Comparison of ENCODE assay signal across 10 cellular contexts in the genomic region with DNA sequence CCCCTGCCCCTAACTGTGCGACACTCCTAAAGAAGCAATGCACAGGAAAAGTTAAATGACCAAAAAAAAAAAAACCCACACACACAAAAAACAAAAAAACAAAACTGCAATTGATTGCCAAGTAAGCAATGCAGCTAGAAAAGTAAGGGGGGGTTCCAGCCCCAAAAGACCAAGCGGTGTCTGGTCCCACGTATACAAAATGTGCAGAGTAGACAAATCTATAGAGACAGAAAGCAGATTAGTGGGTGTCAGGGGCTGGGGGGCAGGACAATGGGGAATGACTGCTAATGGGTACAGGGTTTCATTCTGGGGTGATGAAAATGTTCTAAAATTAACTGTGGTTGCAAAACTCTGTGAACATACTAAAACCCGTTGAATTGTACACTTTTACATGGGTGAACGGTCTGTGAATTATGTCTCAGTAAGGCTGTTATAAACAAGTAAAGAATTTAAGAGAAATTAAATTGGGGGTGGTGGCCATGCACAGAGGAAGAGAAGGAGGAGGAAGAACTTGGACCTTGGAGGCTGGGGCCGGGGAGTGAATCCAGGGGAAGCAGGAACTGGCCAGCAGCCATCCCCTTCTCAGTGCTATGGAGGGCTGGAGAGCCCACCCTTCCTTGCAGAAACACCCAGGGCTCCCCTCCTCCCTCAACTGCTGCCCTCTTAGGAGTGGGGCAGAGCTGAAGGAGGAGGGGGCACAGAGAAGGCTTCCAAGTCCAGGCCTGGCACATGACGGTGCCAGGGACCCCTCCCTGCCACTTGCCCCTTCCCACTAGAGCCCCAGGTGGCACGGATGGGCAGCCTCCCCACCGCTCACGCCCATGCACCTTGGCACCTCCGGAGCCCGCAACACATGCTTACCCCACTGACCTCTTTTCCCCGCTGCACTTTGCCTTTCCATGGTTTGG. TPM values are rescaled to one million over a fixed set of nuclear protein-coding genes. Genes with fewer than 3 reads are reported as not detected.
DNase-seq lines count a peak whose midpoint lies in the region; ATAC-seq lines count a peak whose summit lies in the region.
"Had no signal": no experiment of that assay in that cellular context is flagged by ENCODE, and none has a peak within 500 bp of the region (broad histone marks: within the 10 kb centered on the region; RNA-seq: fewer than 3 reads in every experiment).

No MANE protein-coding gene starts in this region.

- no peaks in the 10 kb centered on the region for H3K27me3 ChIP-seq in subcutaneous abdominal adipose tissue (ENCODE audit: control insufficient read depth in 5 of 5, insufficient read depth in 4 of 5, low read length in 5 of 5)

- peaks cover 38% of the 10 kb centered on the region for H3K4me1 Mint-ChIP-seq in T-helper 1 cell treated with Interleukin-12 subunit alpha and Interleukin-12 subunit beta and Interleukin-4 antibody, amounts not matched to agents 30 μg/mL and 1 μg/mL, for 36 hours (ENCODE audit: low read depth)
- peaks cover 42% of the 10 kb centered on the region for H3K4me1 Mint-ChIP-seq in activated T-helper 2 cell treated with anti-CD3 and anti-CD28 coated beads, Interferon-gamma antibody, Interleukin-2, Interleukin-4, amounts not matched to agents 10 μg/mL and 5 μg/mL and 100 μg/mL, durations not matched to agents 14 hours and 24 hours and 36 hours (ENCODE audit: low read depth)
- H3K4me1 Mint-ChIP-seq in immature natural killer cell, result peaks cover 54 to 55% of the 10 kb centered on the region in 2 donors

- peaks cover 0 to 25% (median 7%) of the 10 kb centered on the region in 5 donors for H3K36me3 ChIP-seq in subcutaneous abdominal adipose tissue (ENCODE audit: control insufficient read depth in 5 of 5, insufficient read depth in 5 of 5, low read length in 5 of 5)

- intact Hi-C loops in activated T-helper 2 cell treated with anti-CD3 and anti-CD28 coated beads, Interferon-gamma antibody, Interleukin-2, Interleukin-4, amounts not matched to agents 10 μg/mL and 5 μg/mL and 100 μg/mL, durations not matched to agents 14 hours and 24 hours and 36 hours (cut with micrococcal nuclease), result loop anchor here (5.0 kb wide), 3 partner anchors 47 to 137 kb away; a partner anchor contains a TSS

- H3K9me3 Mint-ChIP-seq in T-helper 1 cell treated with Interleukin-12 subunit alpha and Interleukin-12 subunit beta and Interleukin-4 antibody, amounts not matched to agents 30 μg/mL and 1 μg/mL, for 36 hours, result no peaks in the 10 kb centered on the region
- H3K9me3 Mint-ChIP-seq in activated T-helper 2 cell treated with anti-CD3 and anti-CD28 coated beads, Interferon-gamma antibody, Interleukin-2, Interleukin-4, amounts not matched to agents 10 μg/mL and 5 μg/mL and 100 μg/mL, durations not matched to agents 14 hours and 24 hours and 36 hours, result no peaks in the 10 kb centered on the region
- H3K9me3 Mint-ChIP-seq in immature natural killer cell, result no peaks in the 10 kb centered on the region

- DNase-seq in T-helper 1 cell, result no peak
- no peak for DNase-seq in activated T-helper 2 cell treated with anti-CD3 and anti-CD28 coated beads, Interferon-gamma antibody, Interleukin-2, Interleukin-4, amounts not matched to agents 10 μg/mL and 5 μg/mL and 100 μg/mL, durations not matched to agents 14 hours and 24 hours and 36 hours (ENCODE audit: low spot score)
- no peak for DNase-seq in immature natural killer cell
- no peak for DNase-seq in iPS-NIHi7 (ENCODE audit: extremely low spot score)
- no peak for DNase-seq in T1000 (lab: John Stamatoyannopoulos, UW)
- DNase-seq: ACHN, NCI-H774 had no signal

- no peaks in the 10 kb centered on the region for H3K9me3 ChIP-seq in subcutaneous abdominal adipose tissue (ENCODE audit: control insufficient read depth in 5 of 5, low read length in 5 of 5)

- H3K9ac ChIP-seq in subcutaneous abdominal adipose tissue (ENCODE audit: low read length in 5 of 5), result peak overlapping the region in 2 of 5 donors; percentile 35 to 73

- H3K27me3 Mint-ChIP-seq in T-helper 1 cell treated with Interleukin-12 subunit alpha and Interleukin-12 subunit beta and Interleukin-4 antibody, amounts not matched to agents 30 μg/mL and 1 μg/mL, for 36 hours (ENCODE audit: low read depth), result peaks cover 4% of the 10 kb centered on the region
- no peaks in the 10 kb centered on the region for H3K27me3 Mint-ChIP-seq in activated T-helper 2 cell treated with anti-CD3 and anti-CD28 coated beads, Interferon-gamma antibody, Interleukin-2, Interleukin-4, amounts not matched to agents 10 μg/mL and 5 μg/mL and 100 μg/mL, durations not matched to agents 14 hours and 24 hours and 36 hours (ENCODE audit: low read depth)
- H3K27me3 Mint-ChIP-seq in immature natural killer cell (ENCODE audit: low read depth in 3 of 3), result peaks cover 6 to 13% (median 8%) of the 10 kb centered on the region in 3 donors

- peaks cover 28% of the 10 kb centered on the region for H3K36me3 Mint-ChIP-seq in T-helper 1 cell treated with Interleukin-12 subunit alpha and Interleukin-12 subunit beta and Interleukin-4 antibody, amounts not matched to agents 30 μg/mL and 1 μg/mL, for 36 hours (ENCODE audit: low read depth)
- peaks cover 33% of the 10 kb centered on the region for H3K36me3 Mint-ChIP-seq in activated T-helper 2 cell treated with anti-CD3 and anti-CD28 coated beads, Interferon-gamma antibody, Interleukin-2, Interleukin-4, amounts not matched to agents 10 μg/mL and 5 μg/mL and 100 μg/mL, durations not matched to agents 14 hours and 24 hours and 36 hours (ENCODE audit: low read depth)
- H3K36me3 Mint-ChIP-seq in immature natural killer cell, result peaks cover 4 to 7% (median 7%) of the 10 kb centered on the region in 3 donors

- H3K27ac Mint-ChIP-seq in T-helper 1 cell treated with Interleukin-12 subunit alpha and Interleukin-12 subunit beta and Interleukin-4 antibody, amounts not matched to agents 30 μg/mL and 1 μg/mL, for 36 hours, result peak overlapping the region; percentile 37
- peak overlapping the region; percentile 43 for H3K27ac Mint-ChIP-seq in activated T-helper 2 cell treated with anti-CD3 and anti-CD28 coated beads, Interferon-gamma antibody, Interleukin-2, Interleukin-4, amounts not matched to agents 10 μg/mL and 5 μg/mL and 100 μg/mL, durations not matched to agents 14 hours and 24 hours and 36 hours
- H3K27ac Mint-ChIP-seq in immature natural killer cell, result peak overlapping the region; percentile 81 to 96 (median 90)

- H3K4me1 ChIP-seq in subcutaneous abdominal adipose tissue (ENCODE audit: control insufficient read depth in 5 of 5, insufficient read depth in 5 of 5, low read length in 5 of 5), result peaks cover 0 to 51% (median 33%) of the 10 kb centered on the region in 5 donors

- peak overlapping the region in 4 of 5 donors; percentile 65 to 80 (median 71) for H3K4me3 ChIP-seq in subcutaneous abdominal adipose tissue (ENCODE audit: low read depth in 1 of 5, low read length in 5 of 5)

- ATAC-seq in HG03460 (IDR thresholded peaks at IDR 0.05; ENCODE audit: unreplicated experiment), result no peak

- peak overlapping the region; percentile 58 for H3K4me3 Mint-ChIP-seq in T-helper 1 cell treated with Interleukin-12 subunit alpha and Interleukin-12 subunit beta and Interleukin-4 antibody, amounts not matched to agents 30 μg/mL and 1 μg/mL, for 36 hours
- peak overlapping the region; percentile 38 for H3K4me3 Mint-ChIP-seq in activated T-helper 2 cell treated with anti-CD3 and anti-CD28 coated beads, Interferon-gamma antibody, Interleukin-2, Interleukin-4, amounts not matched to agents 10 μg/mL and 5 μg/mL and 100 μg/mL, durations not matched to agents 14 hours and 24 hours and 36 hours (ENCODE audit: low read depth)
- H3K4me3 Mint-ChIP-seq in immature natural killer cell, result peak overlapping the region; percentile 29 to 82 (median 50)

- H3K27ac ChIP-seq in subcutaneous abdominal adipose tissue (ENCODE audit: low read depth, low read length), result no peak overlapping the region

RNA-seq across cellular contexts. Expression of a gene that starts 45.4 kb away (rescaled TPM):
- 56.2 and 59.3 TPM in 2 replicates for total RNA-seq in activated T-helper 2 cell treated with anti-CD3 and anti-CD28 coated beads, Interferon-gamma antibody, Interleukin-2, Interleukin-4, amounts not matched to agents 10 μg/mL and 5 μg/mL and 100 μg/mL, durations not matched to agents 14 hours and 24 hours and 36 hours
- 10 to 100 TPM in 2 of 3 donors, 1 to 10 TPM in 1; 9.6 to 17.0 (median 10.4) TPM for polyA plus RNA-seq in immature natural killer cell

Comparison
In these comparisons a context has a peak if more than half of its experiments do, and no peak if none do; other contexts are left out.
1. H3K27ac Mint-ChIP-seq: peak in every context shown above with its lines; median percentile 90 in immature natural killer cell; 43 in activated T-helper 2 cell treated with anti-CD3 and anti-CD28 coated beads, Interferon-gamma antibody, Interleukin-2, Interleukin-4, amounts not matched to agents 10 μg/mL and 5 μg/mL and 100 μg/mL, durations not matched to agents 14 hours and 24 hours and 36 hours; 37 in T-helper 1 cell treated with Interleukin-12 subunit alpha and Interleukin-12 subunit beta and Interleukin-4 antibody, amounts not matched to agents 30 μg/mL and 1 μg/mL, for 36 hours.